ENCODE assay signal across 19 cellular contexts in genomic region chr1:43522431-43522775, GRCh38. TPM values are rescaled to one million over a fixed set of nuclear protein-coding genes. Genes with fewer than 3 reads are reported as not detected.
DNase-seq lines count a peak whose midpoint lies in the region; ATAC-seq, FAIRE-seq and TF ChIP-seq lines count a peak whose summit lies in the region.
"Had no signal": no experiment of that assay in that cellular context is flagged by ENCODE, and none has a peak within 500 bp of the region (broad histone marks: within the 10 kb centered on the region; RNA-seq: fewer than 3 reads in every experiment).

No MANE protein-coding gene starts in this region.

- no peak for DNase-seq in HCT116 (ENCODE audit: low read depth, low spot score)
- DNase-seq in RWPE2 (ENCODE audit: low spot score), result no peak
- DNase-seq in urothelium cell line (ENCODE audit: low spot score), result no peak
- no peak for DNase-seq in hippocampal formation (lab: John Stamatoyannopoulos, UW)
- DNase-seq in KBM-7, result no peak
- no peak for DNase-seq in pancreas
- DNase-seq: CD4-positive, alpha-beta memory T cell; Karpas-422; NCI-H1436; NCI-H187 treated with DMSO at 0.1 percent for 48 hours; NCI-H2107; NCI-H446 treated with DMSO at 0.1 percent for 48 hours; NCI-H526 treated with DMSO at 0.1 percent for 48 hours had no signal

- WGBS in pancreas, 2 donors, result 88 to 99% methylated on average over 1 of the region's 1 CpG

- peak; percentile 13 for FAIRE-seq in urothelium cell line (lab: Jason Lieb, UNC)
- FAIRE-seq in pancreas (lab: Jason Lieb, UNC), result no peak
- FAIRE-seq: GM12892 had no signal

- no peaks in the 10 kb centered on the region for H3K9me2 ChIP-seq in HCT116 (ENCODE audit: insufficient read depth)

- intact Hi-C loops in HCT116 (cut with micrococcal nuclease), result loop anchor here (10.0 kb wide), 1 partner anchor 298 kb away; no protein-coding TSS in a partner anchor
- intact Hi-C loops in pancreas (cut with DNase I), result loop anchor here in 1 of 3 donors (10.0 kb wide), 1 partner anchor 102 kb away; no protein-coding TSS in a partner anchor

- TF ChIP-seq CTCF in HCT116 (IDR thresholded peaks at IDR 0.05 in 2 of 3, conservative IDR thresholded peaks at IDR 0.05 in 1 of 3; ENCODE audit: borderline replicate concordance in 1 of 3, insufficient read depth in 1 of 3, low read depth in 2 of 3, low read length in 2 of 3) (no peak), RWPE2 (IDR thresholded peaks at IDR 0.05; ENCODE audit: poor library complexity, severe bottlenecking) (no peak), pancreas (IDR thresholded peaks at IDR 0.05) (no peak)

- BruUV-seq in HCT116 (replicated peaks; lab: Mats Ljungman, UMichigan), result no TSS peak

- in situ Hi-C loops in KBM-7 (cut with MboI; ENCODE audit: low pct_unique_long_range_greater_than_20kb, low sequenced_read_pairs), result no loop called here

- H3K9ac ChIP-seq in HCT116 (ENCODE audit: low read length) (no peak overlapping the region), mucosa of rectum (ENCODE audit: low read depth in 1 of 2, low read length in 2 of 2) (no peak overlapping the region)
- H3K9ac ChIP-seq: BLaER1 treated with 17β-estradiol and CSF1 and Interleukin-3, amounts not matched to agents 10 nM and 100 nM had no signal

- H4K20me1 ChIP-seq in HCT116 (ENCODE audit: insufficient read depth), result no peaks in the 10 kb centered on the region
- H4K20me1 ChIP-seq: BLaER1 treated with 17β-estradiol and CSF1 and Interleukin-3, amounts not matched to agents 10 nM and 100 nM had no signal

- POLR2A ChIA-PET in HCT116 (lab: Charles Lee), result no interaction called here

- no peak overlapping the region for H3K4me3 ChIP-seq in HCT116 (replicated peaks in 1 of 2; ENCODE audit: low read depth in 1 of 2, low read length in 2 of 2)
- H3K4me3 ChIP-seq in RWPE2 (ENCODE audit: severe bottlenecking), result no peak overlapping the region
- no peak overlapping the region for H3K4me3 ChIP-seq in mucosa of rectum (ENCODE audit: low read length in 2 of 2)
- H3K4me3 ChIP-seq in pancreas, result no peak overlapping the region
- H3K4me3 ChIP-seq: BLaER1 treated with 17β-estradiol and CSF1 and Interleukin-3, amounts not matched to agents 10 nM and 100 nM; GM23338; HAP-1; SK-N-MC had no signal

- H3K36me3 ChIP-seq in HCT116 (ENCODE audit: control insufficient read depth in 1 of 2, insufficient read depth in 2 of 2, low read length in 2 of 2), result no peaks in the 10 kb centered on the region
- H3K36me3 ChIP-seq in RWPE2 (ENCODE audit: low read depth), result no peaks in the 10 kb centered on the region
- no peaks in the 10 kb centered on the region for H3K36me3 ChIP-seq in mucosa of rectum (ENCODE audit: control insufficient read depth in 2 of 2, insufficient read depth in 2 of 2, low read length in 2 of 2)
- H3K36me3 ChIP-seq in pancreas, result no peaks in the 10 kb centered on the region
- H3K36me3 ChIP-seq: BLaER1 treated with 17β-estradiol and CSF1 and Interleukin-3, amounts not matched to agents 10 nM and 100 nM; HAP-1 had no signal

- H3K27me3 ChIP-seq in HCT116 (ENCODE audit: insufficient read depth, low read length), result no peaks in the 10 kb centered on the region
- H3K27me3 ChIP-seq in RWPE2 (ENCODE audit: insufficient read depth, poor library complexity, severe bottlenecking), result no peaks in the 10 kb centered on the region
- no peaks in the 10 kb centered on the region for H3K27me3 ChIP-seq in mucosa of rectum (ENCODE audit: control insufficient read depth in 2 of 2, insufficient read depth in 2 of 2, low read length in 2 of 2)
- no peaks in the 10 kb centered on the region for H3K27me3 ChIP-seq in pancreas
- H3K27me3 ChIP-seq: BLaER1 treated with 17β-estradiol and CSF1 and Interleukin-3, amounts not matched to agents 10 nM and 100 nM had no signal

- H3K9me3 ChIP-seq in HCT116 (ENCODE audit: control insufficient read depth in 1 of 2, insufficient read depth in 1 of 2, low read depth in 1 of 2, low read length in 2 of 2), result no peaks in the 10 kb centered on the region
- H3K9me3 ChIP-seq in RWPE2 (ENCODE audit: severe bottlenecking), result no peaks in the 10 kb centered on the region
- H3K9me3 ChIP-seq in mucosa of rectum (ENCODE audit: control insufficient read depth in 2 of 2, low read length in 2 of 2), result no peaks in the 10 kb centered on the region
- H3K9me3 ChIP-seq in pancreas, result no peaks in the 10 kb centered on the region
- H3K9me3 ChIP-seq: BLaER1 treated with 17β-estradiol and CSF1 and Interleukin-3, amounts not matched to agents 10 nM and 100 nM; HAP-1 had no signal

- no peak for TF ChIP-seq RAD21 in HCT116 (IDR thresholded peaks at IDR 0.05; ENCODE audit: low read depth)

- H3K79me2 ChIP-seq in HCT116 (ENCODE audit: insufficient read depth, low read length), result no peaks in the 10 kb centered on the region; the same call in 1 of the 2 replicates

- RAD21 ChIA-PET in HCT116 (lab: Charles Lee; ENCODE audit: low non-redundant PET in 1 of 2, low total read pairs in 2 of 2, uncharacterized antibody in 2 of 2, unreplicated experiment in 2 of 2), result no interaction called here

- no peak for TF ChIP-seq POLR2A in HCT116 (IDR thresholded peaks at IDR 0.05; ENCODE audit: borderline replicate concordance, extremely low read depth, insufficient read depth, insufficient read length)

- no peak overlapping the region for H2AFZ ChIP-seq in HCT116 (ENCODE audit: low read depth, low read length, poor library complexity, severe bottlenecking)
- H2AFZ ChIP-seq: GM23338 had no signal

- ATAC-seq in HCT116 (no peak), RWPE2 (ENCODE audit: low read depth) (no peak), pancreas (no peak)
- ATAC-seq: GM23338 had no signal

- H3K4me1 ChIP-seq in HCT116 (ENCODE audit: control insufficient read depth in 1 of 2, insufficient read depth in 2 of 2, low read length in 2 of 2), result peaks cover 22 to 58% of the 10 kb centered on the region in 2 experiments
- peaks cover 28% of the 10 kb centered on the region for H3K4me1 ChIP-seq in RWPE2 (ENCODE audit: insufficient read depth, poor library complexity, severe bottlenecking)
- peaks cover 18 to 33% of the 10 kb centered on the region in 2 donors for H3K4me1 ChIP-seq in mucosa of rectum (ENCODE audit: control insufficient read depth in 2 of 2, insufficient read depth in 2 of 2, low read length in 2 of 2)
- H3K4me1 ChIP-seq in pancreas, result peaks cover 0 to 3% (median 0%) of the 10 kb centered on the region in 3 donors
- H3K4me1 ChIP-seq: BLaER1 treated with 17β-estradiol and CSF1 and Interleukin-3, amounts not matched to agents 10 nM and 100 nM; HAP-1 had no signal

- H3K4me2 ChIP-seq in HCT116 (ENCODE audit: low read length), result peak overlapping the region; percentile 46; the same call in 1 of the 2 replicates
- H3K4me2 ChIP-seq: BLaER1 treated with 17β-estradiol and CSF1 and Interleukin-3, amounts not matched to agents 10 nM and 100 nM; GM23338 had no signal

- H3K27ac ChIP-seq in HCT116 (ENCODE audit: low read depth, low read length), result no peak overlapping the region
- peak overlapping the region; percentile 82 for H3K27ac ChIP-seq in RWPE2 (ENCODE audit: poor library complexity, severe bottlenecking)
- H3K27ac ChIP-seq in mucosa of rectum (ENCODE audit: low read depth in 2 of 2, low read length in 2 of 2), result peak overlapping the region; percentile 79 to 85
- H3K27ac ChIP-seq in pancreas, result no peak overlapping the region
- H3K27ac ChIP-seq: BLaER1 treated with 17β-estradiol and CSF1 and Interleukin-3, amounts not matched to agents 10 nM and 100 nM; SK-N-MC had no signal

- CTCF ChIA-PET in HCT116 (lab: Charles Lee), result interaction anchor here (0.5 kb wide), 1 partner anchor 11 kb away, joined by 3 read pairs; no protein-coding TSS in a partner anchor

TF ChIP-seq in HCT116, 20 proteins besides CTCF, POLR2A, EP300 and RAD21:
- TF ChIP-seq SIN3A (IDR thresholded peaks at IDR 0.05; ENCODE audit: low read depth), result no peak
- no peak for TF ChIP-seq CEBPB (IDR thresholded peaks at IDR 0.05; ENCODE audit: low read depth)
- no peak for TF ChIP-seq SP1 (IDR thresholded peaks at IDR 0.05; ENCODE audit: low read depth)
- TF ChIP-seq ZBTB33 (IDR thresholded peaks at IDR 0.05; ENCODE audit: extremely low read depth, insufficient replicate concordance, low read length), result no peak
- TF ChIP-seq JUND (IDR thresholded peaks at IDR 0.05), result no peak
- no peak for TF ChIP-seq EGR1 (IDR thresholded peaks at IDR 0.05; ENCODE audit: low read depth)
- no peak for TF ChIP-seq POLR2AphosphoS5 (IDR thresholded peaks at IDR 0.05; ENCODE audit: low read depth, low read length)
- TF ChIP-seq ELF1 (IDR thresholded peaks at IDR 0.05; ENCODE audit: borderline replicate concordance, low read depth), result no peak
- no peak for TF ChIP-seq ATF3 (IDR thresholded peaks at IDR 0.05)
- TF ChIP-seq ZFX (IDR thresholded peaks at IDR 0.05), result no peak
TF ChIP-seq in HCT116: peak in this region for 0.

RNA-seq across cellular contexts. Expression of gene PTPRF, which starts 8.3 kb away (rescaled TPM):
- total RNA-seq in HCT116 (2021; ENCODE audit: unreplicated experiment) (224 TPM), pancreas (100 to 1,000 TPM in 5 of 6 donors, 10 to 100 TPM in 1; 89.2 to 210 (median 131) TPM)
- polyA plus RNA-seq in HCT116 (2012), result 217 and 285 TPM in 2 replicates
- 10 to 100 TPM; 42.9 to 44.6 TPM for polyA plus RNA-seq in pancreas
- total RNA-seq: CD4-positive, alpha-beta memory T cell had no signal
- polyA plus RNA-seq: CD4-positive, alpha-beta memory T cell had no signal

Comparison
In these comparisons a context has a peak if more than half of its experiments do, and no peak if none do; other contexts are left out.
1. H3K27ac ChIP-seq: peak in RWPE2 (single experiment) and mucosa of rectum (2 of 2); none in HCT116 (single experiment) and pancreas (0 of 4).